Comparison of ENCODE assay signal across 1 cellular context in the genomic region with DNA sequence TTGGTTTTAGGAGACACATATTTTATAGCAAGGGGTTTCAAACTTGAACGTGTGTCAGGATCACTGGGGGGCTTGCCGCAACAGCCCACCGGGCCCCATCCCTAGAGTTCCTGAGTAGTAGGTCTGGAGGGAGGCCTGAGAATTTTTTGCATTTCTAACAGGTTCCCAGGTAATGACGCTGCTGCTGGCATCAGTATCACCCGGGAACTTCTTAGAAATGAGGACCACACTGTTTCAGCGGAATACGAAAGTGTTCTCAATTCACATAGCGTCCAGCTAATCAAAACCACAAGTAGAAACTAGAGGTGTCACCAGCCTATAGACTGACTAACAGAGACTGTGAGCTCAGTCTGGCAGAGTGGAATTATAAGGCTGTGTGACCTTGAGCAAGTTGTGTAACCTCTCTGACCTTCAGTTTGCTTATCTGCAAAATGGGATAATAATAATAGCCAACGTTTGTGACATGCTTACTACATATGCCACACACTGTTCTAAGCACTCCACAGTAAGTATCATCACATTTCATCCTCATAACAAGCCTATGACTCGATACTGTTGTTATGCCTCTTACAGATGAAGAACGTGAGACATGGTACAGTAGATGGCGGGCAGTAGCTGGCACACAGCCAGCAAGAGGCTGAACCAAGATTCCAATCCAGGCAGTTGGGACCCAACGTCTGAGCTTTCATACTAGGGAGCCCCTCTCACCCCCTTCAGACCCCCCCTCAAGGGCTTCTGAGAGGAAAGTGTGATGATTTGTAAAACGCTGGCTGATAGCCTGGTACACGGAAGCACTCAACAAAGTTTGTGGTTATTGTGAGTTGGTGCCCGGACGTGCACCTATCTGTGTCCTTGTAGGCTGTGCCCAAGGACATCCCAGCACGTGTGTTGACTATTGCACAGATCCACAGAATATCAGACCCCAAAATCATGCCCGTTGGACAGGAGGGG.
TF ChIP-seq lines count a peak whose summit lies in the region.

No MANE protein-coding gene starts in this region.

TF ChIP-seq in SK-N-SH, 30 proteins besides CTCF, POLR2A, EP300 and RAD21 (continued from another document):
- TF ChIP-seq USF1 (IDR thresholded peaks at IDR 0.05; ENCODE audit: borderline replicate concordance, low read depth): no peak
- TF ChIP-seq NFIC (IDR thresholded peaks at IDR 0.05; ENCODE audit: borderline replicate concordance): peak; percentile 18; the same call in 1 of the 2 replicates
- TF ChIP-seq RXRA (IDR thresholded peaks at IDR 0.05; ENCODE audit: borderline replicate concordance, low read depth): no peak
- no peak for TF ChIP-seq MXI1 (IDR thresholded peaks at IDR 0.05; ENCODE audit: low read depth, low read length)
- no peak for TF ChIP-seq YY1 (IDR thresholded peaks at IDR 0.05; ENCODE audit: low read depth)
